In the genomic region with DNA sequence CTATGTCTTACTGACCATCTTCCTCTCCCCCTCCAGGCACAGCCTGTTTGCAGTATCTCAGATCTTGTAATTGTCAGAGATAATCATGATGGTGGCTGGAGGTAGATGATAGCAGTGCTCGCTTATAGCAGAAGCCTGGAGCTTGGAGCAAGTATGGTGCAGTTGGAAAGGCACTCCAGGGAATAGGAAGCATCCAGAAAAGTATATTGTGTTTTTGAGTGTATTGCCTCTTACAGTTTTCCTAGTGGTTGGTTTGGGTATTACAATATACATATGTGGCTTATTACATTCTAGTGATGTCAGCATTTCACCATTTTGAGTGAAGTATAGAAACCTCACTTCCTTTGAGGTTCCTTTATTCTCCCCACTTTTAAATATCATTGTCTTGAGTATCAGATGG, we compare ENCODE assay signal across 11 cellular contexts.
A peak's percentile ranks its signal among the peaks of the same experiment; 100 is the strongest.
DNase-seq lines count a peak whose midpoint lies in the region; ATAC-seq and TF ChIP-seq lines count a peak whose summit lies in the region.
"Had no signal": no experiment of that assay in that cellular context is flagged by ENCODE, and none has a peak within 500 bp of the region (broad histone marks: within the 10 kb centered on the region; RNA-seq: fewer than 3 reads in every experiment).

No MANE protein-coding gene starts in this region.

- peaks cover 14% of the 10 kb centered on the region for H3K9me3 Mint-ChIP-seq in MCF 10A (ENCODE audit: unreplicated experiment)
- H3K9me3 Mint-ChIP-seq: T-helper 2 cell treated with Interferon-gamma antibody and Interleukin-4, amounts not matched to agents 5 μg/mL and 100 μg/mL, for 36 hours had no signal

- H3K36me3 Mint-ChIP-seq in MCF 10A (ENCODE audit: insufficient read depth, unreplicated experiment), result no peaks in the 10 kb centered on the region

- H3K9me3 ChIP-seq in breast epithelium, result peaks cover 0 to 4% of the 10 kb centered on the region in 2 donors
- H3K9me3 ChIP-seq in tibial nerve, result peaks cover 0 to 33% (median 3%) of the 10 kb centered on the region in 4 donors

- TF ChIP-seq CTCF in MCF 10A (IDR thresholded peaks at IDR 0.05; ENCODE audit: unreplicated experiment) (peak; percentile 35), breast epithelium (IDR thresholded peaks at IDR 0.05) (no peak), epithelial cell of proximal tubule (conservative IDR thresholded peaks at IDR 0.05; ENCODE audit: low read depth, low read length) (peak; percentile 37), tibial nerve (IDR thresholded peaks at IDR 0.05) (peak in 1 of 5 experiments; percentile 13)

- no peak for ATAC-seq in HG03108 (IDR thresholded peaks at IDR 0.05; ENCODE audit: unreplicated experiment)

- CTCF ChIA-PET in MCF 10A (lab: Yijun Ruan, JAX), result no interaction called here

- intact Hi-C loops in MCF 10A (cut with micrococcal nuclease) (no loop called here), breast epithelium (cut with DNase I; ENCODE audit: low total_unique reads) (no loop called here)

- H3K4me1 ChIP-seq in breast epithelium, result no peaks in the 10 kb centered on the region
- H3K4me1 ChIP-seq in tibial nerve, result no peaks in the 10 kb centered on the region

- H3K36me3 ChIP-seq in breast epithelium (no peaks in the 10 kb centered on the region), tibial nerve (no peaks in the 10 kb centered on the region)

- no TSS peak for BruUV-seq in MCF 10A (replicated peaks; lab: Mats Ljungman, UMichigan)

- H3K27ac Mint-ChIP-seq in MCF 10A (ENCODE audit: low read depth, unreplicated experiment), result no peak overlapping the region
- H3K27ac Mint-ChIP-seq: nephron; T-helper 2 cell treated with Interferon-gamma antibody and Interleukin-4, amounts not matched to agents 5 μg/mL and 100 μg/mL, for 36 hours had no signal

- 90 to 93% methylated on average over 1 of the region's 1 CpG for WGBS in tibial nerve, 2 donors

- no peak for TF ChIP-seq POLR2A in breast epithelium (IDR thresholded peaks at IDR 0.05)
- no peak for TF ChIP-seq POLR2A in tibial nerve (IDR thresholded peaks at IDR 0.05)

- no peak for TF ChIP-seq EP300 in tibial nerve (IDR thresholded peaks at IDR 0.05)

- POLR2A ChIA-PET in MCF 10A (lab: Yijun Ruan, JAX), result no interaction called here

- H3K27me3 ChIP-seq in breast epithelium (no peaks in the 10 kb centered on the region), tibial nerve (no peaks in the 10 kb centered on the region)

- no peak for DNase-seq in MCF 10A (ENCODE audit: unreplicated experiment)
- DNase-seq in breast epithelium (ENCODE audit: low spot score in 2 of 2), result no peak
- peak; percentile 31 for DNase-seq in NCI-H69 (lab: John Stamatoyannopoulos, UW)
- DNase-seq in epithelial cell of proximal tubule (ENCODE audit: low read depth), result no peak
- DNase-seq in tibial nerve (ENCODE audit: low spot score in 2 of 2), result no peak
- DNase-seq in SKM-1 treated with dmso at 0.1 percent for 144 hours (lab: John Stamatoyannopoulos, UW; ENCODE audit: unreplicated experiment), result no peak
- DNase-seq in activated CD8-positive, alpha-beta memory T cell treated with anti-CD3 and anti-CD28 coated beads, Interleukin-2, amount 50 U/mL, for 4 hours, result no peak
- DNase-seq: NCI-H2227 treated with DMSO at 0.1 percent for 48 hours had no signal

- no peak overlapping the region for H3K4me3 Mint-ChIP-seq in MCF 10A (ENCODE audit: unreplicated experiment)
- H3K4me3 Mint-ChIP-seq: nephron; T-helper 2 cell treated with Interferon-gamma antibody and Interleukin-4, amounts not matched to agents 5 μg/mL and 100 μg/mL, for 36 hours had no signal

- no peak overlapping the region for H3K27ac ChIP-seq in breast epithelium
- H3K27ac ChIP-seq in tibial nerve, result no peak overlapping the region

- H3K4me3 ChIP-seq in breast epithelium (no peak overlapping the region), epithelial cell of proximal tubule (ENCODE audit: low read depth, low read length) (no peak overlapping the region), tibial nerve (no peak overlapping the region)

- no peaks in the 10 kb centered on the region for H3K4me1 Mint-ChIP-seq in MCF 10A (ENCODE audit: insufficient read depth, unreplicated experiment)
- H3K4me1 Mint-ChIP-seq: nephron had no signal

- no peaks in the 10 kb centered on the region for H3K27me3 Mint-ChIP-seq in MCF 10A (ENCODE audit: insufficient read depth, unreplicated experiment)

Comparison
In these comparisons a context has a peak if more than half of its experiments do, and no peak if none do; other contexts are left out.
1. CTCF ChIP-seq: peak in MCF 10A (single experiment) and epithelial cell of proximal tubule (single experiment); none in breast epithelium (0 of 3).